ENCODE assay signal across 21 cellular contexts in the genomic region with DNA sequence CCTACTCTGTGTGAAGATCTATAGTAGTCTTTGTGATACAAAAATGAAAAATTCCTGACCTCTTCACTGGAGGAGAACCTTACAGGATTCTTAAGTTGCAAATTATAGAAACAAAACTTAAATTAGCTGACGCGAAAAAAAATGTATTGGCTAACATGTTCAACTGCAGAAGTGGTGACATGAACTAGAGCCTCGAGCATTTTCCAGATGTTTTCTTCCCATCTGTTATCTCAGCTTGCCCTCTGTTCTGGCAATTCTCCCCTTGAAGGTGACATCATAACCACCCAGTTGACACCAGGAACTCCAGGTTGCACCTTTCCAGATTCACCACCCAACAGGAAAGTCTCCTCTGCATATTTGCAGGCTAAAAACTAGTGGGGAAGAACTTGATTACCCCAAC.
"Had no signal": no experiment of that assay in that cellular context is flagged by ENCODE, and none has a peak within 500 bp of the region (broad histone marks: within the 10 kb centered on the region; RNA-seq: fewer than 3 reads in every experiment).

No MANE protein-coding gene starts in this region.

- H3K27ac ChIP-seq: coronary artery, dorsolateral prefrontal cortex, esophagus muscularis mucosa, gastrocnemius medialis, heart right ventricle, left lung, lower lobe of right lung had no signal

- H3K4me1 ChIP-seq: esophagus muscularis mucosa, gastrocnemius medialis, left lung, lower lobe of right lung had no signal

- H3K4me3 Mint-ChIP-seq: memory B cell had no signal

- H3K36me3 Mint-ChIP-seq: memory B cell had no signal

- H3K4me3 ChIP-seq: coronary artery, dorsolateral prefrontal cortex, esophagus muscularis mucosa, gastrocnemius medialis, heart right ventricle, left lung, lower lobe of right lung had no signal

- DNase-seq: dermis blood vessel endothelial cell; dorsolateral prefrontal cortex; effector CD4-positive, alpha-beta T cell; effector memory CD4-positive, alpha-beta T cell; gastrocnemius medialis; glutamatergic neuron; head of caudate nucleus; heart right ventricle; hippocampal formation; left cardiac atrium; left lung; left ventricle myocardium superior; lower lobe of right lung; mesendoderm; midbrain had no signal

- H3K27ac Mint-ChIP-seq: memory B cell had no signal

- H3K4me1 Mint-ChIP-seq: memory B cell had no signal

- H3K27me3 ChIP-seq: dorsolateral prefrontal cortex, esophagus muscularis mucosa, gastrocnemius medialis, heart right ventricle, left lung had no signal

- FAIRE-seq: colon, endothelial cell of umbilical vein, islet of Langerhans had no signal

- H3K36me3 ChIP-seq: esophagus muscularis mucosa, gastrocnemius medialis, heart right ventricle, left lung, lower lobe of right lung had no signal

- H3K9me3 ChIP-seq: gastrocnemius medialis, lower lobe of right lung had no signal

- ATAC-seq: gastrocnemius medialis, heart right ventricle, left cardiac atrium, left ventricle myocardium superior had no signal
